ENCODE assay signal across 28 cellular contexts in the genomic region with DNA sequence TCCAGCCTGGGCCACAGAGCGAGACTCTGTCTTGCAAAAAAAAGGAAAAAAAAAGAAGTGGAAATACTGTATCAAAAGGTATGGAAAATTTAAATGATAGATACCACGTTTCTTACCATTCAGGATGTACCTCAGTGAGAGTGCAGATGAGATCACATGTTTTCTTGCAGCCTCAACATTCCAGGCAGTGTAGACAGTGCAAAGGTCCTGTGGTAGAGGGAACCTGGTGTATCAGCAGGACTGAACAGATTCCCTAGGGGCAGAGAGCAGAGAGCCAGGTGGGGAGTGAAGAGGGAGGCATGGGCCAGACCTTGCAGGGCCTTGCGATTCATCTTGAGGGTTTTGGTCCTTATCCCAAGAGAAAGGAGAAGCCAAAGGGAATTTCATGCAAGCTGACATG.
"Had no signal": no experiment of that assay in that cellular context is flagged by ENCODE, and none has a peak within 500 bp of the region (broad histone marks: within the 10 kb centered on the region; RNA-seq: fewer than 3 reads in every experiment).

No MANE protein-coding gene starts in this region.

- H3K4me1 Mint-ChIP-seq: mesothelial cell of epicardium, naive B cell had no signal

- DNase-seq: colonic mucosa; cortex of kidney; effector CD8-positive, alpha-beta T cell; effector memory CD8-positive, alpha-beta T cell; endodermal cell; erythroblast; esophagus squamous epithelium; foreskin fibroblast; foreskin melanocyte; gastrocnemius medialis; glutamatergic neuron; head of caudate nucleus; heart right ventricle; hippocampal formation; left cardiac atrium; left lung; left ventricle myocardium superior; lower lobe of right lung; mesenchymal stem cell; mucosa of descending colon; naive B cell had no signal

- FAIRE-seq: endometrium, islet of Langerhans, keratinocyte had no signal

- H3K27ac ChIP-seq: colonic mucosa, epithelial cell of prostate, esophagus squamous epithelium, gastrocnemius medialis, heart right ventricle, left lung, lower lobe of right lung had no signal

- H3K4me3 ChIP-seq: colonic mucosa, esophagus squamous epithelium, gastrocnemius medialis, heart right ventricle, left lung, lower lobe of right lung, mucosa of descending colon had no signal

- H3K4me3 Mint-ChIP-seq: dendritic cell treated with granulocyte-macrophage colony-stimulating factor and Interleukin-4, amounts not matched to agents 40 ng/mL and 50 ng/mL, for 4 days; effector memory CD8-positive, alpha-beta T cell; endodermal cell; mesothelial cell of epicardium; naive B cell had no signal

- H3K27me3 Mint-ChIP-seq: effector memory CD8-positive, alpha-beta T cell had no signal

- H3K9me3 Mint-ChIP-seq: dendritic cell treated with granulocyte-macrophage colony-stimulating factor and Interleukin-4, amounts not matched to agents 40 ng/mL and 50 ng/mL, for 4 days; effector memory CD8-positive, alpha-beta T cell; endodermal cell; mesothelial cell of epicardium; naive B cell had no signal

- H3K9me3 ChIP-seq: colonic mucosa, esophagus squamous epithelium, gastrocnemius medialis, heart right ventricle, left lung, lower lobe of right lung, mucosa of descending colon had no signal

- H3K27me3 ChIP-seq: colonic mucosa, esophagus squamous epithelium, gastrocnemius medialis, heart right ventricle, left lung had no signal

- H3K4me1 ChIP-seq: esophagus squamous epithelium, gastrocnemius medialis, heart right ventricle, lower lobe of right lung had no signal

- H3K36me3 ChIP-seq: colonic mucosa, esophagus squamous epithelium, gastrocnemius medialis, left lung, lower lobe of right lung had no signal

- H3K27ac Mint-ChIP-seq: dendritic cell treated with granulocyte-macrophage colony-stimulating factor and Interleukin-4, amounts not matched to agents 40 ng/mL and 50 ng/mL, for 4 days; effector memory CD8-positive, alpha-beta T cell; endodermal cell; mesothelial cell of epicardium had no signal

- ATAC-seq: effector memory CD8-positive, alpha-beta T cell; esophagus mucosa; gastrocnemius medialis; left cardiac atrium; left lung; left ventricle myocardium superior; lower lobe of right lung; mucosa of descending colon had no signal

- H3K36me3 Mint-ChIP-seq: mesothelial cell of epicardium, naive B cell had no signal
